In genomic region chr14:42047421-42048045, GRCh38 we compare ENCODE assay signal across 1 cellular context.
TF ChIP-seq lines count a peak whose summit lies in the region.

No MANE protein-coding gene starts in this region.

TF ChIP-seq in IMR-90, 13 proteins besides CTCF, POLR2A, EP300 and RAD21 (continued from another document):
- TF ChIP-seq USF2 (IDR thresholded peaks at IDR 0.05; ENCODE audit: low read depth, low read length): no peak
- no peak for TF ChIP-seq ELK1 (IDR thresholded peaks at IDR 0.05; ENCODE audit: borderline replicate concordance, low read depth, low read length)
- TF ChIP-seq RFX5 (IDR thresholded peaks at IDR 0.05; ENCODE audit: low read depth, low read length): no peak
